ENCODE assay signal across 30 cellular contexts in the genomic region with DNA sequence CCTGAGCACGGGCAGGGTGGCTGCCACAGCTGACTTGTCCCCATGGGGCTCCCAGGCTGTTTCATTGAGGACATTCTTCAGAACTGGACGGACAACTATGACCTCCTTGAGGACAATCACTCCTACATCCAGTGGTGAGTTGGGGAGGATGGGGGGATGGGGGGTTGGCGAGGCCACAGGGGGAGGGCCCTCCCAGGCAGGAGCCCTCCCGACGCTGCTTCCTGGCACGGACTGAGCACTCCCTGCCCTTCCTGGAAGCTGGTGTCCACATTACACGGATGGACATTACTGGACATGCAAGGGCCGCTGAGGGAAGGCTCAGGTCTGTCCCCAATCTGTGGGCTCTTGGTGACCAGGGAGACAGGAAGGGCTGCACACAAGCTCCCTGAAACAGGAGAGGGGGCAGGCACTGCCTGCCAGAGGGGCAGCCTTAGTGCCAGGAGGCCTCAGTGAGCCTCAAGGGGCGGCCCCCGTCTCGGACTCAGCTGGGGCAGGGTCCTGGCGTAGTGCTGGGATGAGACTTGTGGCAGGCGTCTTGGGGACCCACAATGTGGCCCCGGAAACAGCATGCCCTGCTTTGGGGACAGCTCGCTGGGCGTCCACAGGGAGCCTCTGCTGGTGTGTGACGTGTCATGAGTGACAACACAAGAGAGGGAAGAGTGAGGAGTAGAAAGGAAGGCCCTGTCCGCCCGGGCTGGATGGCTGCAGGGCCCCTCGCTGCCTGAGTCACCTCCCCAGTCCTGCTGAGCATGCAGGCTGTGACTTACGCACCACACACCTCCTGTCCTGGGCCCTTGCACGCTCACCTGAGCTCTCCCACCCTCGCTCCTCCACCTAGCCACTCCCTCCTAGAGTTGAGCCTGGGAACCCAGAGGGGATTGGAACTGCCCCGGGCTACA. TPM values are rescaled to one million over a fixed set of nuclear protein-coding genes. Genes with fewer than 3 reads are reported as not detected.
"Had no signal": no experiment of that assay in that cellular context is flagged by ENCODE, and none has a peak within 500 bp of the region (broad histone marks: within the 10 kb centered on the region; RNA-seq: fewer than 3 reads in every experiment).

No MANE protein-coding gene starts in this region.

- H3K9me3 ChIP-seq: adrenal gland, body of pancreas, esophagus muscularis mucosa, gastrocnemius medialis, heart left ventricle had no signal

- H3K27me3 ChIP-seq: adrenal gland, body of pancreas, foreskin keratinocyte had no signal

- H3K27me3 Mint-ChIP-seq: activated CD4-positive, alpha-beta memory T cell treated with anti-CD3 and anti-CD28 coated beads, Interleukin-2, amount 10 ng/mL, durations not matched to agents 7 days and 5 days; activated naive CD4-positive, alpha-beta T cell treated with anti-CD3 and anti-CD28 coated beads, Interleukin-2, amount 50 U/mL, for 24 hours; activated naive CD8-positive, alpha-beta T cell treated with anti-CD3 and anti-CD28 coated beads for 36 hours; activated naive CD8-positive, alpha-beta T cell treated with anti-CD3 and anti-CD28 coated beads, Interleukin-2, amount 50 U/mL, for 24 hours; activated T-helper 17 cell treated with anti-CD3 and anti-CD28 coated beads, Interleukin-2, amount 50 U/mL, for 72 hours had no signal

- DNase-seq: activated CD4-positive, alpha-beta memory T cell treated with anti-CD3 and anti-CD28 coated beads, Interleukin-2, amount 10 ng/mL, durations not matched to agents 7 days and 5 days; activated CD4-positive, alpha-beta T cell treated with anti-CD3 and anti-CD28 coated beads for 1 hour; activated CD4-positive, alpha-beta T cell treated with anti-CD3 and anti-CD28 coated beads for 4 hours; activated CD4-positive, alpha-beta T cell treated with anti-CD3 and anti-CD28 coated beads, Interleukin-2, amount 10 ng/mL, durations not matched to agents 7 days and 5 days; activated CD4-positive, alpha-beta T cell treated with anti-CD3 and anti-CD28 coated beads, Interleukin-2, amount 50 U/mL, for 4 hours; activated effector memory CD4-positive, alpha-beta T cell treated with Interleukin-2 at 50 U/mL for 16 hours; activated naive CD4-positive, alpha-beta T cell treated with anti-CD3 and anti-CD28 coated beads for 36 hours; activated naive CD8-positive, alpha-beta T cell treated with anti-CD3 and anti-CD28 coated beads for 36 hours; activated naive CD8-positive, alpha-beta T cell treated with anti-CD3 and anti-CD28 coated beads, Interleukin-2, amount 50 U/mL, for 24 hours; activated T-cell treated with anti-CD3 and anti-CD28 coated beads, Interleukin-2, amount 50 U/mL, for 4 hours; adrenal gland; amygdala; aorta; body of pancreas; caudate nucleus; cortex of kidney; dermis blood vessel endothelial cell; effector CD4-positive, alpha-beta T cell; effector memory CD8-positive, alpha-beta T cell; erythroblast; foreskin keratinocyte; gastrocnemius medialis; glutamatergic neuron; heart left ventricle; T-helper 2 cell had no signal

- H3K4me3 ChIP-seq: adrenal gland, body of pancreas, esophagus muscularis mucosa, gastrocnemius medialis, heart left ventricle had no signal

- H3K4me1 Mint-ChIP-seq: activated T-helper 17 cell treated with anti-CD3 and anti-CD28 coated beads, Interleukin-2, amount 50 U/mL, for 72 hours had no signal

- H3K4me3 Mint-ChIP-seq: activated CD4-positive, alpha-beta memory T cell treated with anti-CD3 and anti-CD28 coated beads, Interleukin-2, amount 10 ng/mL, durations not matched to agents 7 days and 5 days; activated CD4-positive, alpha-beta T cell treated with anti-CD3 and anti-CD28 coated beads, Interleukin-2, amount 10 ng/mL, durations not matched to agents 7 days and 5 days; activated naive CD4-positive, alpha-beta T cell treated with anti-CD3 and anti-CD28 coated beads for 36 hours; activated naive CD4-positive, alpha-beta T cell treated with anti-CD3 and anti-CD28 coated beads, Interleukin-2, amount 50 U/mL, for 24 hours; activated naive CD8-positive, alpha-beta T cell treated with anti-CD3 and anti-CD28 coated beads for 36 hours; activated naive CD8-positive, alpha-beta T cell treated with anti-CD3 and anti-CD28 coated beads, Interleukin-2, amount 50 U/mL, for 24 hours; activated T-cell treated with anti-CD3 and anti-CD28 coated beads, Interleukin-2, amount 50 U/mL, for 4 hours; activated T-helper 17 cell treated with anti-CD3 and anti-CD28 coated beads, Interleukin-2, amount 50 U/mL, for 72 hours; effector memory CD8-positive, alpha-beta T cell; WTC11 had no signal

- H3K27ac ChIP-seq: adrenal gland, body of pancreas, esophagus muscularis mucosa, foreskin keratinocyte, gastrocnemius medialis, heart left ventricle, VCaP had no signal

- H3K27ac Mint-ChIP-seq: activated CD4-positive, alpha-beta memory T cell treated with anti-CD3 and anti-CD28 coated beads, Interleukin-2, amount 10 ng/mL, durations not matched to agents 7 days and 5 days; activated CD4-positive, alpha-beta T cell treated with anti-CD3 and anti-CD28 coated beads, Interleukin-2, amount 10 ng/mL, durations not matched to agents 7 days and 5 days; activated naive CD4-positive, alpha-beta T cell treated with anti-CD3 and anti-CD28 coated beads for 36 hours; activated naive CD4-positive, alpha-beta T cell treated with anti-CD3 and anti-CD28 coated beads, Interleukin-2, amount 50 U/mL, for 24 hours; activated naive CD8-positive, alpha-beta T cell treated with anti-CD3 and anti-CD28 coated beads for 36 hours; activated naive CD8-positive, alpha-beta T cell treated with anti-CD3 and anti-CD28 coated beads, Interleukin-2, amount 50 U/mL, for 24 hours; activated T-helper 17 cell treated with anti-CD3 and anti-CD28 coated beads, Interleukin-2, amount 50 U/mL, for 72 hours; effector memory CD8-positive, alpha-beta T cell; WTC11 had no signal

- ATAC-seq: activated naive CD8-positive, alpha-beta T cell treated with anti-CD3 and anti-CD28 coated beads, Interleukin-2, amount 50 U/mL, for 24 hours; activated T-cell treated with anti-CD3 and anti-CD28 coated beads, Interleukin-2, amount 50 U/mL, for 4 hours; activated T-helper 17 cell treated with anti-CD3 and anti-CD28 coated beads, Interleukin-2, amount 50 U/mL, for 72 hours; body of pancreas; effector memory CD8-positive, alpha-beta T cell; foreskin keratinocyte; gastrocnemius medialis; heart left ventricle; WTC11 had no signal

RNA-seq across cellular contexts. Expression of gene COL9A3, which starts 7.1 kb away (rescaled TPM):
- total RNA-seq: activated CD4-positive, alpha-beta memory T cell treated with anti-CD3 and anti-CD28 coated beads, Interleukin-2, amount 10 ng/mL, durations not matched to agents 7 days and 5 days; activated CD4-positive, alpha-beta T cell treated with anti-CD3 and anti-CD28 coated beads, Interleukin-2, amount 10 ng/mL, durations not matched to agents 7 days and 5 days; activated naive CD4-positive, alpha-beta T cell treated with anti-CD3 and anti-CD28 coated beads for 36 hours; activated T-helper 17 cell treated with anti-CD3 and anti-CD28 coated beads, Interleukin-2, amount 50 U/mL, for 72 hours had no signal
